ENCODE assay signal across 14 cellular contexts in the genomic region with DNA sequence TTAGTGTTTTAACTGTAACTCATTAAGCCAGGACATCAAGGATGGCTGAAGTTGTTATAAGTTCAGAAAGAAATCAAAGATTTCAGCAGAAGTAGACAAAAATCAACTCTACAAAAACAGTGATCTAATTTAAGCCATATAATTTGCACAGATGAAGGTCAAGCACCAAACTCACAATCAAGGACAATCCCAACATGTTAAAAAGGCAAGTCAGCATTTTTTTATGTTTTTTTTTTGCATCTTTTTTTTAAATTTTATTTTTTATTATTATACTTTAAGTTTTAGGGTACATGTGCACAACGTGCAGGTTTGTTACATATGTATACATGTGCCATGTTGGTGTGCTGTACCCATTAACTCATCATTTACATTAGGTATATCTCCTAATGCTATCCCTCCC. TPM values are rescaled to one million over a fixed set of nuclear protein-coding genes. Genes with fewer than 3 reads are reported as not detected.
"Had no signal": no experiment of that assay in that cellular context is flagged by ENCODE, and none has a peak within 500 bp of the region (broad histone marks: within the 10 kb centered on the region; RNA-seq: fewer than 3 reads in every experiment).

No MANE protein-coding gene starts in this region.

RNA-seq across cellular contexts. Expression of gene NT5DC4, which starts 4.7 kb away (rescaled TPM):
- total RNA-seq: activated CD4-positive, alpha-beta memory T cell treated with anti-CD3 and anti-CD28 coated beads, Interleukin-2, amount 10 ng/mL, durations not matched to agents 7 days and 5 days; activated CD4-positive, alpha-beta T cell treated with anti-CD3 and anti-CD28 coated beads for 36 hours; activated CD4-positive, alpha-beta T cell treated with anti-CD3 and anti-CD28 coated beads, Interleukin-2, amount 10 ng/mL, durations not matched to agents 7 days and 5 days; activated CD8-positive, alpha-beta memory T cell treated with anti-CD3 and anti-CD28 coated beads, Interleukin-2, amount 10 ng/mL, durations not matched to agents 7 days and 5 days; activated CD8-positive, alpha-beta T cell treated with anti-CD3 and anti-CD28 coated beads, Interleukin-2, amount 10 ng/mL, durations not matched to agents 7 days and 5 days; activated naive CD8-positive, alpha-beta T cell treated with anti-CD3 and anti-CD28 coated beads, Interleukin-2, amount 10 ng/mL, durations not matched to agents 7 days and 5 days; activated T-helper 2 cell treated with anti-CD3 and anti-CD28 coated beads, Interferon-gamma antibody, Interleukin-2, Interleukin-4, amounts not matched to agents 10 μg/mL and 5 μg/mL and 100 μg/mL, durations not matched to agents 14 hours and 24 hours and 36 hours; ascending aorta; bronchial epithelial cell; cardiac muscle cell; chondrocyte; T-helper 17 cell; T-helper 2 cell treated with Interferon-gamma antibody and Interleukin-4, amounts not matched to agents 100 ng/mL and 5 ng/mL, for 36 hours; WTC11 had no signal
- polyA plus RNA-seq: cardiac muscle cell had no signal

RNA-seq across cellular contexts. Expression of gene CKAP2L, which starts 48.3 kb away (rescaled TPM):
- total RNA-seq: ascending aorta had no signal
